ENCODE assay signal across 27 cellular contexts in genomic region chrX:132258509-132258908, GRCh38.
"Had no signal": no experiment of that assay in that cellular context is flagged by ENCODE, and none has a peak within 500 bp of the region (broad histone marks: within the 10 kb centered on the region; RNA-seq: fewer than 3 reads in every experiment).

No MANE protein-coding gene starts in this region.

- H3K9me3 Mint-ChIP-seq: T-cell had no signal

- DNase-seq: Kasumi-1, MM.1S, NCI-H1048, NCI-H1105, NCI-H1417, NCI-H1436 treated with DMSO at 0.1 percent for 48 hours, NCI-H1694 treated with DMSO at 0.1 percent for 48 hours, NCI-H1930, NCI-H2081, NCI-H2171, NCI-H226, NCI-H446, NCI-H510A, NCI-H524 treated with DMSO at 0.1 percent for 48 hours, NCI-H69, NCI-H774, PC-3, SHP77, SK-N-SH, SW 1271, T-cell had no signal

- H3K27ac ChIP-seq: KMS-11, RWPE1 had no signal

- H3K9me3 ChIP-seq: SK-N-SH had no signal

- H3K4me3 ChIP-seq: K562 had no signal

- ATAC-seq: K562, Panc1, PC-3, T-cell had no signal

- H3K27ac Mint-ChIP-seq: IgD-negative memory B cell, T-cell had no signal

- H3K4me1 Mint-ChIP-seq: IgD-negative memory B cell, T-cell had no signal

- FAIRE-seq: HTR-8/SVneo, K562 had no signal

- H3K4me3 Mint-ChIP-seq: T-cell had no signal
